In the genomic region with DNA sequence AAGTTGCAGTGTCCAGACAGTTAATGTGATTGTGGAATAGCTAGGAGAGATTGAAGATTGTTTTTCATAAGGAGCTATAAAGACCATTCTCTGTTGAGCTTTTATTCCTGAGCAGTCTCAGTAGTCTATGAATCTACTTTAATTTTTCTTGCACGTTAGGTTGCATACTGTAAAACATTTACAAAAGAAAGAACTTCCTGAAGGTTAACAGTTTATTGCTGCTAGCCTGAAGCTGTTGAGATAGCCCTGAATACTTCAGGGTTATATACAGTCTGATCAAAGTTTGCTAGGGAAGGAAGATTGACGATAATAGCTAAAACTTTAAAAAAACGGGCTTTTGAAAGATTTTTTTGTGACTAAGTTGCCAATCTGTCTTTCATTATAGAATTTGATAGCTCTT, we compare ENCODE assay signal across 20 cellular contexts.
"Had no signal": no experiment of that assay in that cellular context is flagged by ENCODE, and none has a peak within 500 bp of the region (broad histone marks: within the 10 kb centered on the region; RNA-seq: fewer than 3 reads in every experiment).

No MANE protein-coding gene starts in this region.

- DNase-seq: activated CD4-positive, alpha-beta T cell treated with anti-CD3 and anti-CD28 coated beads, Interleukin-2, amount 10 ng/mL, durations not matched to agents 24 days and 14 days; activated CD8-positive, alpha-beta memory T cell treated with anti-CD3 and anti-CD28 coated beads, Interleukin-2, amount 50 U/mL, for 4 hours; activated CD8-positive, alpha-beta T cell treated with anti-CD3 and anti-CD28 coated beads, Interleukin-2, amount 10 ng/mL, durations not matched to agents 7 days and 5 days; activated naive CD4-positive, alpha-beta T cell; anterior cingulate cortex; effector CD8-positive, alpha-beta T cell; left cardiac atrium; occipital lobe; right cardiac atrium; stimulated activated CD4-positive, alpha-beta T cell treated with anti-CD3 and anti-CD28 coated beads, Interleukin-4, amount 100 ng/mL, for 4 hours; stimulated activated CD8-positive, alpha-beta memory T cell treated with anti-CD3 and anti-CD28 coated beads, Interleukin-4, amount 100 ng/mL, for 48 hours; stimulated activated naive CD8-positive, alpha-beta T cell treated with anti-CD3 and anti-CD28 coated beads, Interleukin-15, Interleukin-2, amounts not matched to agents 100 U/mL and 50 U/mL, for 24 hours; upper lobe of left lung had no signal

- H3K4me3 Mint-ChIP-seq: activated CD4-positive, alpha-beta T cell treated with anti-CD3 and anti-CD28 coated beads, Interleukin-2, amount 10 ng/mL, durations not matched to agents 24 days and 14 days; activated CD8-positive, alpha-beta T cell treated with anti-CD3 and anti-CD28 coated beads, Interleukin-2, amount 10 ng/mL, durations not matched to agents 7 days and 5 days; central memory CD8-positive, alpha-beta T cell; natural killer cell treated with Interleukin-12 subunit alpha and Interleukin-12 subunit beta and Interleukin-15 and Interleukin-18, amount 100 ng/mL, for 72 hours; WTC11 had no signal

- H3K9me3 Mint-ChIP-seq: activated CD4-positive, alpha-beta T cell treated with anti-CD3 and anti-CD28 coated beads, Interleukin-2, amount 10 ng/mL, durations not matched to agents 24 days and 14 days; central memory CD8-positive, alpha-beta T cell; natural killer cell treated with Interleukin-12 subunit alpha and Interleukin-12 subunit beta and Interleukin-15 and Interleukin-18, amount 100 ng/mL, for 72 hours; WTC11 had no signal

- H3K27me3 ChIP-seq: brain microvascular endothelial cell, foreskin keratinocyte, upper lobe of left lung had no signal

- H3K27ac ChIP-seq: brain microvascular endothelial cell, foreskin keratinocyte had no signal

- H3K4me3 ChIP-seq: smooth muscle cell, upper lobe of left lung had no signal

- H3K27me3 Mint-ChIP-seq: activated CD4-positive, alpha-beta T cell treated with anti-CD3 and anti-CD28 coated beads, Interleukin-2, amount 10 ng/mL, durations not matched to agents 24 days and 14 days; central memory CD8-positive, alpha-beta T cell; natural killer cell treated with Interleukin-12 subunit alpha and Interleukin-12 subunit beta and Interleukin-15 and Interleukin-18, amount 100 ng/mL, for 72 hours had no signal

- ATAC-seq: activated CD8-positive, alpha-beta T cell treated with anti-CD3 and anti-CD28 coated beads, Interleukin-2, amount 10 ng/mL, durations not matched to agents 7 days and 5 days; natural killer cell treated with Interleukin-12 subunit alpha and Interleukin-12 subunit beta and Interleukin-15 and Interleukin-18, amount 100 ng/mL, for 72 hours; stimulated activated naive CD8-positive, alpha-beta T cell treated with anti-CD3 and anti-CD28 coated beads, Interleukin-15, Interleukin-2, amounts not matched to agents 100 U/mL and 50 U/mL, for 24 hours; WTC11 had no signal

- H3K9me3 ChIP-seq: upper lobe of left lung had no signal

- H3K27ac Mint-ChIP-seq: activated CD4-positive, alpha-beta T cell treated with anti-CD3 and anti-CD28 coated beads, Interleukin-2, amount 10 ng/mL, durations not matched to agents 24 days and 14 days; activated CD8-positive, alpha-beta T cell treated with anti-CD3 and anti-CD28 coated beads, Interleukin-2, amount 10 ng/mL, durations not matched to agents 7 days and 5 days had no signal

- FAIRE-seq: TTC549 had no signal
